In the genomic region with DNA sequence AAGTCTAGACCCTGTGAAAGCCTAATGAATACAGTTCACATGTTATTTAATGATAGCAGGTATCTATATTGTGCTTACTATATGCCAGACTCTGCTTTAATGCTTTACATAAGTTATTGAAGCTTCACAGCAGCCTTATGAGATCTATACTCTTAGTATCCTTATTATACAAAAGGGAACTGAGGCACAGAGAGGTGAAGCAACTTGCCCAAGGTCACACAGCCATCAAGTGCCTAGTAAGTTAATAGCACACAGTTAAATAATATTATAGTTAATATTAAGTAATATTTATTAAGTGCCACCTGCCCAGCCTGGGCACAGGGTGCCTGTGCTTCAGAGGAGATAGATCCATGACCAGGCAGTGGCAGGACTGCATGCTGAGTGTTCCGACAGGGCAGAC, we compare ENCODE assay signal across 21 cellular contexts.
A peak's percentile ranks its signal among the peaks of the same experiment; 100 is the strongest.
DNase-seq lines count a peak whose midpoint lies in the region; ATAC-seq, FAIRE-seq and TF ChIP-seq lines count a peak whose summit lies in the region.
"Had no signal": no experiment of that assay in that cellular context is flagged by ENCODE, and none has a peak within 500 bp of the region (broad histone marks: within the 10 kb centered on the region; RNA-seq: fewer than 3 reads in every experiment).

No MANE protein-coding gene starts in this region.

- peaks cover 4% of the 10 kb centered on the region; the same call in 1 of the 2 replicates for H4K20me1 ChIP-seq in K562 (replicated peaks; ENCODE audit: control insufficient read depth, insufficient read depth, low read length)

- H2BK120ac ChIP-seq in neuronal stem cell (ENCODE audit: low read depth, low read length), result no peak overlapping the region

- peak overlapping the region; percentile 60 for H3K27ac Mint-ChIP-seq in stimulated activated naive B cell treated with anti-CD40 and anti-IgM and Interleukin-4, amounts not matched to agents 10 μg/mL and 1 μg/mL and 100 μg/mL, for 72 hours
- H3K27ac Mint-ChIP-seq: B cell; CD4-positive, alpha-beta T cell; CD8-positive, alpha-beta T cell had no signal

- H3K79me2 ChIP-seq in K562 (ENCODE audit: control insufficient read depth, insufficient read depth, low read length), result no peaks in the 10 kb centered on the region

- CTCF ChIA-PET in K562 (lab: Yijun Ruan, JAX; ENCODE audit: low intra/inter-chr PET ratio), result no interaction called here

- TF ChIP-seq RAD21 in K562 (CRISPR knock-in tag; conservative IDR thresholded peaks at IDR 0.05 in 1 of 2, IDR thresholded peaks at IDR 0.05 in 1 of 2), result no peak

- H3K9ac ChIP-seq in K562 (ENCODE audit: insufficient read depth in 1 of 2, low read depth in 2 of 2, low read length in 2 of 2) (no peak overlapping the region), neuronal stem cell (ENCODE audit: low read depth, low read length, poor library complexity) (no peak overlapping the region)
- H3K9ac ChIP-seq: BLaER1 treated with 17β-estradiol and CSF1 and Interleukin-3, amounts not matched to agents 10 nM and 100 nM had no signal

- no peak overlapping the region for H2BK5ac ChIP-seq in neuronal stem cell (ENCODE audit: low read length)

- no peak overlapping the region for H2AFZ ChIP-seq in K562 (ENCODE audit: low read depth, low read length)
- H2AFZ ChIP-seq in neuronal stem cell (ENCODE audit: low read length), result no peak overlapping the region

- no peak for DNase-seq in K562 (ENCODE audit: extremely low read depth in 1 of 4, low spot score in 3 of 4)
- DNase-seq in neuronal stem cell (ENCODE audit: low spot score), result no peak
- DNase-seq in stimulated activated naive B cell treated with anti-CD40 and anti-IgM and Interleukin-4, amounts not matched to agents 10 μg/mL and 1 μg/mL and 100 μg/mL, for 72 hours, result no peak
- DNase-seq in mucosa of descending colon, result no peak
- DNase-seq in T-helper 1 cell, result no peak
- DNase-seq: 8988T; AML-193; Caco-2; Calu3; CD4-positive, alpha-beta T cell; CD8-positive, alpha-beta T cell; DMS79 treated with DMSO at 0.1 percent for 48 hours; GF-D8 had no signal

- H3K4me1 ChIP-seq in K562 (replicated peaks in 1 of 2; ENCODE audit: control insufficient read depth in 2 of 2, insufficient read depth in 2 of 2, low read length in 2 of 2) (no peaks in the 10 kb centered on the region), neuronal stem cell (ENCODE audit: control insufficient read depth in 2 of 2, insufficient read depth in 1 of 2, low read depth in 1 of 2, low read length in 2 of 2) (peaks cover 34 to 39% of the 10 kb centered on the region in 2 donors), mucosa of descending colon (ENCODE audit: low read depth) (no peaks in the 10 kb centered on the region)
- H3K4me1 ChIP-seq: Caco-2 had no signal

- no peaks in the 10 kb centered on the region for H3K9me1 ChIP-seq in K562 (ENCODE audit: control insufficient read depth, insufficient read depth, low read length)

- peaks cover 4 to 11% of the 10 kb centered on the region in 2 donors for H3K9me3 Mint-ChIP-seq in stimulated activated naive B cell treated with anti-CD40 and anti-IgM and Interleukin-4, amounts not matched to agents 10 μg/mL and 1 μg/mL and 100 μg/mL, for 72 hours
- H3K9me3 Mint-ChIP-seq: CD4-positive, alpha-beta T cell had no signal

- no peak overlapping the region for H3K23ac ChIP-seq in neuronal stem cell (ENCODE audit: low read depth, low read length, poor library complexity)

- no TSS peak for BruUV-seq in K562 (replicated peaks; lab: Mats Ljungman, UMichigan)

- 17% methylated on average over 1 of the region's 1 CpG for WGBS in K562 (ENCODE audit: insufficient coverage, low coverage, missing lambda C conversion rate)
- no CpG with 5 or more reads among the region's 1 CpG for WGBS in neuronal stem cell (ENCODE audit: extremely low coverage in 2 of 2, insufficient read length in 2 of 2, insufficient replicate concordance in 1 of 2), 2 donors

- H3K36me3 Mint-ChIP-seq in stimulated activated naive B cell treated with anti-CD40 and anti-IgM and Interleukin-4, amounts not matched to agents 10 μg/mL and 1 μg/mL and 100 μg/mL, for 72 hours, result peaks cover 6% of the 10 kb centered on the region in 2 donors
- H3K36me3 Mint-ChIP-seq: CD8-positive, alpha-beta T cell had no signal

- TF ChIP-seq POLR2A in K562 (conservative IDR thresholded peaks at IDR 0.05), result no peak

- H3K4me1 Mint-ChIP-seq in stimulated activated naive B cell treated with anti-CD40 and anti-IgM and Interleukin-4, amounts not matched to agents 10 μg/mL and 1 μg/mL and 100 μg/mL, for 72 hours, result peaks cover 4 to 10% of the 10 kb centered on the region in 2 donors

- no peaks in the 10 kb centered on the region for H3K79me1 ChIP-seq in neuronal stem cell (ENCODE audit: low read depth, low read length)

- TF ChIP-seq CTCF in K562 (IDR thresholded peaks at IDR 0.05 in 2 of 3, conservative IDR thresholded peaks at IDR 0.05 in 1 of 3; ENCODE audit: insufficient read depth in 2 of 3, low read depth in 1 of 3, low read length in 3 of 3) (no peak), mucosa of descending colon (IDR thresholded peaks at IDR 0.05) (no peak)

- H3K4me2 ChIP-seq in K562 (ENCODE audit: insufficient read depth, low read length) (no peak overlapping the region), neuronal stem cell (ENCODE audit: insufficient read depth, low read length, poor library complexity, severe bottlenecking) (no peak overlapping the region)
- H3K4me2 ChIP-seq: BLaER1 treated with 17β-estradiol and CSF1 and Interleukin-3, amounts not matched to agents 10 nM and 100 nM had no signal

- FAIRE-seq in K562 (lab: Jason Lieb, UNC), result no peak
- FAIRE-seq: A204.1, D721Med, G401.6, GM19239 had no signal

- H4K91ac ChIP-seq in neuronal stem cell (ENCODE audit: low read depth, low read length, poor library complexity), result no peak overlapping the region

- TF ChIP-seq EP300 in K562 (IDR thresholded peaks at IDR 0.05; ENCODE audit: low read length), result no peak

- ATAC-seq in K562, result no peak
- no peak for ATAC-seq in stimulated activated naive B cell treated with anti-CD40 and anti-IgM and Interleukin-4, amounts not matched to agents 10 μg/mL and 1 μg/mL and 100 μg/mL, for 72 hours (replicated peaks)
- no peak for ATAC-seq in mucosa of descending colon
- ATAC-seq in HG03095 (IDR thresholded peaks at IDR 0.05; ENCODE audit: unreplicated experiment), result no peak
- ATAC-seq: CD8-positive, alpha-beta T cell had no signal

- no peak overlapping the region for H3K4me3 Mint-ChIP-seq in stimulated activated naive B cell treated with anti-CD40 and anti-IgM and Interleukin-4, amounts not matched to agents 10 μg/mL and 1 μg/mL and 100 μg/mL, for 72 hours
- H3K4me3 Mint-ChIP-seq: B cell; CD4-positive, alpha-beta T cell; CD8-positive, alpha-beta T cell had no signal

- POLR2A ChIA-PET in K562 (lab: Yijun Ruan, JAX), result no interaction called here

- H3K27me3 ChIP-seq in K562 (ENCODE audit: control insufficient read depth in 2 of 2, insufficient read depth in 2 of 2, low read length in 2 of 2) (peaks cover 5 to 43% of the 10 kb centered on the region in 2 experiments; a peak in 4 of 5 replicates), neuronal stem cell (ENCODE audit: control insufficient read depth in 3 of 3, insufficient read depth in 3 of 3, low read depth in 1 of 3, low read length in 3 of 3) (no peaks in the 10 kb centered on the region)

- H3K4me3 ChIP-seq in K562, result no peak overlapping the region
- H3K4me3 ChIP-seq in neuronal stem cell (ENCODE audit: low read length in 2 of 2), result no peak overlapping the region
- H3K4me3 ChIP-seq in mucosa of descending colon, result no peak overlapping the region
- H3K4me3 ChIP-seq: BLaER1 treated with 17β-estradiol and CSF1 and Interleukin-3, amounts not matched to agents 10 nM and 100 nM had no signal

- H3K27me3 Mint-ChIP-seq in stimulated activated naive B cell treated with anti-CD40 and anti-IgM and Interleukin-4, amounts not matched to agents 10 μg/mL and 1 μg/mL and 100 μg/mL, for 72 hours, result peaks cover 11 to 19% of the 10 kb centered on the region in 2 donors
- H3K27me3 Mint-ChIP-seq: B cell; CD4-positive, alpha-beta T cell had no signal

- no peak overlapping the region for H4K8ac ChIP-seq in neuronal stem cell (ENCODE audit: low read depth, low read length)

- intact Hi-C loops in K562 (cut with micrococcal nuclease) (no loop called here), mucosa of descending colon (cut with DNase I, micrococcal nuclease) (no loop called here)

- H2BK15ac ChIP-seq in neuronal stem cell (ENCODE audit: low read length), result peak overlapping the region; percentile 22

- in situ Hi-C loops in K562 (cut with MboI), result no loop called here

- H2AK5ac ChIP-seq in neuronal stem cell (ENCODE audit: low read depth, low read length), result peak overlapping the region; percentile 40

- no peak overlapping the region for H3K27ac ChIP-seq in K562 (ENCODE audit: extremely low read depth, low read depth, low read length)
- no peak overlapping the region for H3K27ac ChIP-seq in neuronal stem cell (replicated peaks; ENCODE audit: low read length)
- H3K27ac ChIP-seq: BLaER1 treated with 17β-estradiol and CSF1 and Interleukin-3, amounts not matched to agents 10 nM and 100 nM; C4-2B had no signal

- H3K14ac ChIP-seq in neuronal stem cell (ENCODE audit: low read length), result no peak overlapping the region

- H3K9me3 ChIP-seq in K562 (replicated peaks; ENCODE audit: control insufficient read depth, insufficient read depth, low read depth, low read length) (no peaks in the 10 kb centered on the region), neuronal stem cell (replicated peaks in 1 of 2; ENCODE audit: control insufficient read depth in 2 of 2, insufficient read depth in 1 of 2, low read depth in 1 of 2, low read length in 2 of 2) (no peaks in the 10 kb centered on the region), mucosa of descending colon (no peaks in the 10 kb centered on the region)
- H3K9me3 ChIP-seq: Caco-2 had no signal

- H3K4ac ChIP-seq in neuronal stem cell (ENCODE audit: low read length), result no peak overlapping the region

- H3K18ac ChIP-seq in neuronal stem cell (ENCODE audit: low read length), result peak overlapping the region; percentile 63

- H2BK12ac ChIP-seq in neuronal stem cell (ENCODE audit: low read length), result no peak overlapping the region

- H3K36me3 ChIP-seq in K562 (ENCODE audit: control insufficient read depth, insufficient read depth, low read length) (no peaks in the 10 kb centered on the region), neuronal stem cell (replicated peaks in 1 of 2; ENCODE audit: control insufficient read depth in 2 of 2, insufficient read depth in 2 of 2, low read length in 2 of 2) (peaks cover 4 to 13% of the 10 kb centered on the region in 2 donors), mucosa of descending colon (ENCODE audit: low read depth) (no peaks in the 10 kb centered on the region)
- H3K36me3 ChIP-seq: BLaER1 treated with 17β-estradiol and CSF1 and Interleukin-3, amounts not matched to agents 10 nM and 100 nM had no signal

TF ChIP-seq in K562, 482 proteins besides CTCF, POLR2A, EP300 and RAD21 (continues in another document):
- TF ChIP-seq MEIS2 (IDR thresholded peaks at IDR 0.05; ENCODE audit: partially characterized antibody), result no peak
- no peak for TF ChIP-seq PML (IDR thresholded peaks at IDR 0.05; ENCODE audit: low read length)
- peak; percentile 81 for TF ChIP-seq RBM25 (IDR thresholded peaks at IDR 0.05; ENCODE audit: low read depth, low read length, severe bottlenecking)
